25 cellular contexts compared by ENCODE assay signal in genomic region chr16:49660647-49661046, GRCh38.
"Had no signal": no experiment of that assay in that cellular context is flagged by ENCODE, and none has a peak within 500 bp of the region (broad histone marks: within the 10 kb centered on the region; RNA-seq: fewer than 3 reads in every experiment).

No MANE protein-coding gene starts in this region.

- H3K27me3 Mint-ChIP-seq: dendritic cell treated with granulocyte-macrophage colony-stimulating factor and Interleukin-4, amounts not matched to agents 40 ng/mL and 50 ng/mL, for 4 days had no signal

- H3K4me3 ChIP-seq: esophagus muscularis mucosa, gastroesophageal sphincter, left ventricle myocardium inferior, lower lobe of right lung, prostate gland, right lobe of liver, suprapubic skin, thyroid gland, upper lobe of left lung, uterus had no signal

- H3K4me3 Mint-ChIP-seq: dendritic cell treated with granulocyte-macrophage colony-stimulating factor and Interleukin-4, amounts not matched to agents 40 ng/mL and 50 ng/mL, for 4 days; effector memory CD8-positive, alpha-beta T cell; immature natural killer cell; memory B cell; mesothelial cell of epicardium; natural killer cell; stimulated activated effector memory CD8-positive, alpha-beta T cell treated with anti-CD3 and anti-CD28 coated beads, Interleukin-12 subunit alpha, Interleukin-12 subunit beta, amount 100 ng/mL, for 72 hours had no signal

- ATAC-seq: effector memory CD8-positive, alpha-beta T cell; gastroesophageal sphincter; left cardiac atrium; lower lobe of right lung; natural killer cell; right lobe of liver; stimulated activated effector memory CD8-positive, alpha-beta T cell treated with anti-CD3 and anti-CD28 coated beads, Interleukin-12 subunit alpha, Interleukin-12 subunit beta, amount 100 ng/mL, for 72 hours; stimulated activated naive CD8-positive, alpha-beta T cell treated with anti-CD3 and anti-CD28 coated beads, Interleukin-15, Interleukin-2, amounts not matched to agents 100 U/mL and 50 U/mL, for 24 hours had no signal

- H3K27ac Mint-ChIP-seq: dendritic cell treated with granulocyte-macrophage colony-stimulating factor and Interleukin-4, amounts not matched to agents 40 ng/mL and 50 ng/mL, for 4 days; immature natural killer cell; memory B cell; mesothelial cell of epicardium; natural killer cell; stimulated activated effector memory CD8-positive, alpha-beta T cell treated with anti-CD3 and anti-CD28 coated beads, Interleukin-12 subunit alpha, Interleukin-12 subunit beta, amount 100 ng/mL, for 72 hours had no signal

- H3K9ac ChIP-seq: parathyroid adenoma had no signal

- DNase-seq: effector memory CD8-positive, alpha-beta T cell; glutamatergic neuron; immature natural killer cell; left cardiac atrium; left ventricle myocardium inferior; lower lobe of right lung; natural killer cell; occipital lobe; right lobe of liver; stimulated activated CD4-positive, alpha-beta T cell treated with anti-CD3 and anti-CD28 coated beads, Interleukin-4, amount 100 ng/mL, for 1 hour; stimulated activated CD8-positive, alpha-beta memory T cell treated with anti-CD3 and anti-CD28 coated beads, Interleukin-4, amount 100 ng/mL, for 48 hours; stimulated activated naive CD8-positive, alpha-beta T cell treated with anti-CD3 and anti-CD28 coated beads, Interleukin-15, Interleukin-2, amounts not matched to agents 100 U/mL and 50 U/mL, for 24 hours; thyroid gland; upper lobe of left lung; uterus had no signal

- H3K27me3 ChIP-seq: esophagus muscularis mucosa, gastroesophageal sphincter, right lobe of liver, suprapubic skin, thyroid gland, upper lobe of left lung, uterus had no signal

- H3K9me3 ChIP-seq: esophagus muscularis mucosa, gastroesophageal sphincter, left ventricle myocardium inferior, lower lobe of right lung, prostate gland, right lobe of liver, suprapubic skin, thyroid gland, upper lobe of left lung, uterus had no signal

- H3K36me3 Mint-ChIP-seq: immature natural killer cell; memory B cell; mesothelial cell of epicardium; natural killer cell; stimulated activated effector memory CD8-positive, alpha-beta T cell treated with anti-CD3 and anti-CD28 coated beads, Interleukin-12 subunit alpha, Interleukin-12 subunit beta, amount 100 ng/mL, for 72 hours had no signal

- H3K4me1 Mint-ChIP-seq: immature natural killer cell; memory B cell; natural killer cell; stimulated activated effector memory CD8-positive, alpha-beta T cell treated with anti-CD3 and anti-CD28 coated beads, Interleukin-12 subunit alpha, Interleukin-12 subunit beta, amount 100 ng/mL, for 72 hours had no signal

- H3K4me1 ChIP-seq: parathyroid adenoma, prostate gland, right lobe of liver had no signal

- H2AFZ ChIP-seq: parathyroid adenoma had no signal

- H3K36me3 ChIP-seq: esophagus muscularis mucosa, gastroesophageal sphincter, left ventricle myocardium inferior, lower lobe of right lung, prostate gland, right lobe of liver, suprapubic skin, thyroid gland, upper lobe of left lung, uterus had no signal

- H3K9me3 Mint-ChIP-seq: dendritic cell treated with granulocyte-macrophage colony-stimulating factor and Interleukin-4, amounts not matched to agents 40 ng/mL and 50 ng/mL, for 4 days; effector memory CD8-positive, alpha-beta T cell; immature natural killer cell; memory B cell; mesothelial cell of epicardium; natural killer cell; stimulated activated effector memory CD8-positive, alpha-beta T cell treated with anti-CD3 and anti-CD28 coated beads, Interleukin-12 subunit alpha, Interleukin-12 subunit beta, amount 100 ng/mL, for 72 hours had no signal

- H3K27ac ChIP-seq: epithelial cell of prostate, esophagus muscularis mucosa, left ventricle myocardium inferior, lower lobe of right lung, parathyroid adenoma, prostate gland, right lobe of liver, suprapubic skin, thyroid gland, upper lobe of left lung, uterus had no signal

- H3K79me2 ChIP-seq: parathyroid adenoma had no signal
